Comparison of ENCODE assay signal across 21 cellular contexts in the genomic region with DNA sequence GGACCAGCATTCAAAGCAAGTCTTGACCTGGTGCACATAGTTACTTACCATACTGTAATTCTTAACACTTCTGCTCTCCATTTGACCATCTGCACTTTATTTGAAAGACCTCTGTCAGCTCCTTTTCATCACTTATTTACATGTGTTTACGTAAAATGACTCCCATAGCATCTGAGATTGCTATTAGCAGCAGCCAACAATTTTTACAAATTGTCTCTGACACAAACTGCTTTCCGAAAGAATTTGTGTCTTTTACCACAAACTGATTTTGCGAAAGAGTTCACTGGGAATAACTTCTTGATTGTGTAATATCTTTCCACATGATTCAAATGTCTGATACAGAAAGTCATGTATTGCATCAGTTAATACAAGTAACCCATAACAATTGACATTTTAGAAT.
DNase-seq lines count a peak whose midpoint lies in the region; ATAC-seq and TF ChIP-seq lines count a peak whose summit lies in the region.
"Had no signal": no experiment of that assay in that cellular context is flagged by ENCODE, and none has a peak within 500 bp of the region (broad histone marks: within the 10 kb centered on the region; RNA-seq: fewer than 3 reads in every experiment).

No MANE protein-coding gene starts in this region.

- H3K79me2 ChIP-seq in osteoblast (ENCODE audit: insufficient read depth, low read length), result no peaks in the 10 kb centered on the region

- H3K9me3 Mint-ChIP-seq in activated CD8-positive, alpha-beta T cell treated with anti-CD3 and anti-CD28 coated beads, Interleukin-2, amount 10 ng/mL, durations not matched to agents 7 days and 5 days (ENCODE audit: insufficient read depth), result no peaks in the 10 kb centered on the region
- H3K9me3 Mint-ChIP-seq: CD4-positive, alpha-beta T cell; endodermal cell had no signal

- DNase-seq in GM03348 (ENCODE audit: low spot score) (peak; percentile 65), M059J (ENCODE audit: low read depth) (peak; percentile 4), choroid plexus epithelial cell (ENCODE audit: low read depth) (peak; percentile 1), osteoblast (ENCODE audit: insufficient read length, low spot score, missing footprints) (peak; percentile 26), thyroid gland (no peak), superior temporal gyrus (ENCODE audit: extremely low spot score) (no peak)
- DNase-seq in activated CD8-positive, alpha-beta T cell treated with anti-CD3 and anti-CD28 coated beads, Interleukin-2, amount 10 ng/mL, durations not matched to agents 7 days and 5 days, result no peak
- DNase-seq: activated CD4-positive, alpha-beta T cell treated with anti-CD3 and anti-CD28 coated beads for 48 hours; activated T-cell treated with anti-CD3 and anti-CD28 coated beads, Interleukin-2, amount 50 U/mL, for 1 hour; CD4-positive, alpha-beta T cell; central memory CD4-positive, alpha-beta T cell; endodermal cell; Karpas-422; NCI-H1694 treated with DMSO at 0.1 percent for 48 hours; NCI-H510A treated with DMSO at 0.1 percent for 48 hours; pancreas; PC-9; transverse colon had no signal

- peaks cover 6% of the 10 kb centered on the region for H3K4me1 ChIP-seq in osteoblast (ENCODE audit: insufficient read depth, low read length)
- H3K4me1 ChIP-seq in thyroid gland, result no peaks in the 10 kb centered on the region
- H3K4me1 ChIP-seq: pancreas, transverse colon had no signal

- H3K27ac Mint-ChIP-seq in activated CD8-positive, alpha-beta T cell treated with anti-CD3 and anti-CD28 coated beads, Interleukin-2, amount 10 ng/mL, durations not matched to agents 7 days and 5 days, result no peak overlapping the region
- H3K27ac Mint-ChIP-seq: activated naive CD8-positive, alpha-beta T cell; CD4-positive, alpha-beta T cell; endodermal cell had no signal

- no peak for ATAC-seq in activated CD8-positive, alpha-beta T cell treated with anti-CD3 and anti-CD28 coated beads, Interleukin-2, amount 10 ng/mL, durations not matched to agents 7 days and 5 days

- H4K20me1 ChIP-seq in osteoblast (ENCODE audit: insufficient read depth, low read length), result no peaks in the 10 kb centered on the region

- H3K36me3 ChIP-seq in osteoblast (ENCODE audit: insufficient read depth, low read length) (no peaks in the 10 kb centered on the region), thyroid gland (no peaks in the 10 kb centered on the region)
- H3K36me3 ChIP-seq: pancreas, transverse colon had no signal

- H3K4me3 ChIP-seq in choroid plexus epithelial cell (ENCODE audit: low read depth, low read length), result no peak overlapping the region
- no peak overlapping the region for H3K4me3 ChIP-seq in osteoblast (ENCODE audit: insufficient read depth, low read length)
- no peak overlapping the region for H3K4me3 ChIP-seq in thyroid gland (replicated peaks in 1 of 3)
- H3K4me3 ChIP-seq: pancreas, PC-9, SK-N-MC, skin epidermis, transverse colon had no signal

- H3K4me3 Mint-ChIP-seq in activated CD8-positive, alpha-beta T cell treated with anti-CD3 and anti-CD28 coated beads, Interleukin-2, amount 10 ng/mL, durations not matched to agents 7 days and 5 days, result no peak overlapping the region
- H3K4me3 Mint-ChIP-seq: activated naive CD8-positive, alpha-beta T cell; CD4-positive, alpha-beta T cell; endodermal cell had no signal

- H3K27ac ChIP-seq in osteoblast (ENCODE audit: low read depth, low read length), result peak overlapping the region; percentile 49
- H3K27ac ChIP-seq in thyroid gland, result no peak overlapping the region
- H3K27ac ChIP-seq: pancreas, PC-9, SK-N-MC, skin epidermis, transverse colon had no signal

- H2AFZ ChIP-seq in osteoblast (ENCODE audit: low read length), result no peak overlapping the region
- H2AFZ ChIP-seq: PC-9 had no signal

- WGBS in thyroid gland, 2 donors, result 84 to 91% methylated on average over 3 of the region's 3 CpGs

- no peaks in the 10 kb centered on the region for H3K4me1 Mint-ChIP-seq in activated CD8-positive, alpha-beta T cell treated with anti-CD3 and anti-CD28 coated beads, Interleukin-2, amount 10 ng/mL, durations not matched to agents 7 days and 5 days (ENCODE audit: low read depth)

- CTCF ChIA-PET in activated CD8-positive, alpha-beta T cell treated with anti-CD3 and anti-CD28 coated beads, Interleukin-2, amount 10 ng/mL, durations not matched to agents 7 days and 5 days (lab: Charles Lee), result no interaction called here

- H3K9me3 ChIP-seq in osteoblast (ENCODE audit: low read depth, low read length) (no peaks in the 10 kb centered on the region), thyroid gland (no peaks in the 10 kb centered on the region)
- H3K9me3 ChIP-seq: pancreas, transverse colon had no signal

- no peaks in the 10 kb centered on the region for H3K27me3 ChIP-seq in osteoblast (ENCODE audit: insufficient read depth, low read length)
- H3K27me3 ChIP-seq in thyroid gland, result no peaks in the 10 kb centered on the region
- H3K27me3 ChIP-seq: pancreas, transverse colon had no signal

- POLR2A ChIA-PET in activated CD8-positive, alpha-beta T cell treated with anti-CD3 and anti-CD28 coated beads, Interleukin-2, amount 10 ng/mL, durations not matched to agents 7 days and 5 days (lab: Charles Lee), result no interaction called here

- TF ChIP-seq CTCF in choroid plexus epithelial cell (conservative IDR thresholded peaks at IDR 0.05; ENCODE audit: low read depth, low read length) (no peak), osteoblast (IDR thresholded peaks at IDR 0.05; ENCODE audit: extremely low read depth, low read depth, low read length) (no peak), thyroid gland (IDR thresholded peaks at IDR 0.05) (no peak)

- no peaks in the 10 kb centered on the region for H3K27me3 Mint-ChIP-seq in activated CD8-positive, alpha-beta T cell treated with anti-CD3 and anti-CD28 coated beads, Interleukin-2, amount 10 ng/mL, durations not matched to agents 7 days and 5 days (ENCODE audit: low read depth)
- H3K27me3 Mint-ChIP-seq: activated naive CD8-positive, alpha-beta T cell; CD4-positive, alpha-beta T cell had no signal

- H3K4me2 ChIP-seq in osteoblast (ENCODE audit: insufficient read depth, low read length), result peak overlapping the region; percentile 41
- H3K4me2 ChIP-seq: PC-9 had no signal

- intact Hi-C loops in thyroid gland (cut with DNase I), result no loop called here

- TF ChIP-seq POLR2A in thyroid gland (IDR thresholded peaks at IDR 0.05), result no peak

- no peaks in the 10 kb centered on the region for H3K36me3 Mint-ChIP-seq in activated CD8-positive, alpha-beta T cell treated with anti-CD3 and anti-CD28 coated beads, Interleukin-2, amount 10 ng/mL, durations not matched to agents 7 days and 5 days (ENCODE audit: low read depth)
- H3K36me3 Mint-ChIP-seq: activated naive CD8-positive, alpha-beta T cell had no signal

Comparison
In these comparisons a context has a peak if more than half of its experiments do, and no peak if none do; other contexts are left out.
1. DNase-seq: peak in GM03348 (single experiment), M059J (single experiment), choroid plexus epithelial cell (single experiment) and osteoblast (single experiment); none in thyroid gland (0 of 2), superior temporal gyrus (single experiment) and activated CD8-positive, alpha-beta T cell treated with anti-CD3 and anti-CD28 coated beads, Interleukin-2, amount 10 ng/mL, durations not matched to agents 7 days and 5 days (single experiment).